Comparison of ENCODE assay signal across 16 cellular contexts in the genomic region with DNA sequence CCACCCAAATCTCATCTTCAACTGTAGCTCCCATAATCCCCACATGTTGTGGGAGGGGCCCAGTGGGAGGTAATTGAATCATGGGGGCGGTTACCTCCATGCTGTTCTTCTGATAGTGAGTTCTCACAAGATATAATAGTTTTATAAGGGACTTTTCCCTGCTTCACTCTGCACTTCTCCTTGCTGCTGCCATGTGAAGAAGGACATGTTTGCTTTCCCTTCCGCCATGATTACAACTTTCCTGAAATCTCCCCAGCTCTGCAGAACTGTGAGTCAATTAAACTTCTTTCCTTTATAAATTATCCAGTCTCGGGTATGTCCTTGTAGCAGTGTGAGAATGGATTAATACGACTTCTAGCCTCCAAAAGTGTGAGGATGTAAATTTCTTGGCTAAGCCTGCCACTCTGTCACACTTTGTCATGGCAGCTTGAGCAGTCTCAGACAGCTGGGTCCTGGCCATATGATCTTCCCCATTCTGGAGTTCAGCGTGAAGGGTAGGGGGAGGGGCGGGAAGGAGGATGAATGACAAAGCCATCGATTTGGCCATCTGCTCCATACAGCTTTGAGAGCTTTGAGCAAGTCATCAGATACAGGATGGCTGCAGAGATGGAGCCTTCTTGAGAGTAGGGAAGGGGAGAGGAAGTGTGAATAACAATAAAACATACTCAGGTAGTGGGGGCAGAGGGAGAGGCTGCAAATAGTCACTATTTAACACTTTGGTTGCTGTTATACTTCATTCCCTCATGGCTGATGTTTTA. TPM values are rescaled to one million over a fixed set of nuclear protein-coding genes. Genes with fewer than 3 reads are reported as not detected.
A peak's percentile ranks its signal among the peaks of the same experiment; 100 is the strongest.
DNase-seq lines count a peak whose midpoint lies in the region; ATAC-seq and TF ChIP-seq lines count a peak whose summit lies in the region.
"Had no signal": no experiment of that assay in that cellular context is flagged by ENCODE, and none has a peak within 500 bp of the region (broad histone marks: within the 10 kb centered on the region; RNA-seq: fewer than 3 reads in every experiment).

No MANE protein-coding gene starts in this region.

- H3K9me3 Mint-ChIP-seq in activated CD4-positive, alpha-beta T cell treated with anti-CD3 and anti-CD28 coated beads, Interleukin-2, amount 10 ng/mL, durations not matched to agents 24 days and 14 days = peaks cover 55% of the 10 kb centered on the region
- peaks cover 4 to 12% (median 11%) of the 10 kb centered on the region in 3 donors for H3K9me3 Mint-ChIP-seq in IgD-negative memory B cell
- H3K9me3 Mint-ChIP-seq in activated B cell treated with CpG ODN at 0.5 μM for 24 hours = peaks cover 26% of the 10 kb centered on the region
- H3K9me3 Mint-ChIP-seq in naive B cell = peaks cover 0 to 34% (median 20%) of the 10 kb centered on the region in 7 donors

- no peak for TF ChIP-seq CTCF in activated B cell treated with CpG ODN at 0.5 μM for 24 hours (IDR thresholded peaks at IDR 0.05)

- H3K4me3 Mint-ChIP-seq in activated CD4-positive, alpha-beta T cell treated with anti-CD3 and anti-CD28 coated beads, Interleukin-2, amount 10 ng/mL, durations not matched to agents 24 days and 14 days = peak overlapping the region; percentile 5
- H3K4me3 Mint-ChIP-seq in IgD-negative memory B cell (peak overlapping the region in 3 of 4 donors; percentile 14 to 82 (median 59)), activated B cell treated with CpG ODN at 0.5 μM for 24 hours (peak overlapping the region; percentile 7), naive B cell (peak overlapping the region in 6 of 8 donors; percentile 37 to 83 (median 76))
- H3K4me3 Mint-ChIP-seq: effector memory CD8-positive, alpha-beta T cell had no signal

- DNase-seq in activated CD4-positive, alpha-beta T cell treated with anti-CD3 and anti-CD28 coated beads, Interleukin-2, amount 10 ng/mL, durations not matched to agents 24 days and 14 days = no peak
- DNase-seq in activated CD4-positive, alpha-beta T cell treated with anti-CD3 and anti-CD28 coated beads, Interleukin-2, amount 50 U/mL, for 48 hours = no peak
- DNase-seq in activated B cell treated with CpG ODN at 0.5 μM for 24 hours (no peak), naive B cell (no peak), NOMO-1 treated with DMSO at 0.1 percent for 48 hours (lab: John Stamatoyannopoulos, UW; ENCODE audit: unreplicated experiment) (no peak), caudate nucleus (lab: John Stamatoyannopoulos, UW) (no peak), NCI-H1694 treated with DMSO at 0.1 percent for 48 hours (lab: John Stamatoyannopoulos, UW) (no peak)
- DNase-seq: adrenal gland; Calu3; central memory CD4-positive, alpha-beta T cell; effector memory CD8-positive, alpha-beta T cell; posterior cingulate gyrus; small intestine; stomach had no signal

- intact Hi-C loops in activated CD4-positive, alpha-beta T cell treated with anti-CD3 and anti-CD28 coated beads, Interleukin-2, amount 10 ng/mL, durations not matched to agents 24 days and 14 days (cut with micrococcal nuclease) = loop anchor here (5.0 kb wide), 1 partner anchor 499 kb away; the partner anchor contains the start of gene GRK5
- intact Hi-C loops in activated B cell treated with CpG ODN at 0.5 μM for 24 hours (cut with micrococcal nuclease) = no loop called here

- H3K27ac ChIP-seq in caudate nucleus (ENCODE audit: low read depth, low read length) = no peak overlapping the region
- H3K27ac ChIP-seq: adrenal gland, stomach had no signal

- POLR2A ChIA-PET in activated B cell treated with CpG ODN at 0.5 μM for 24 hours (lab: Charles Lee) = interaction anchor here (1.0 to 8.6 kb wide), 5 partner anchors 10 to 166 kb away, joined by 3 to 236 read pairs (median 4); partner anchors contain the start of genes INPP5F and MCMBP

- peaks cover 53% of the 10 kb centered on the region for H3K36me3 Mint-ChIP-seq in activated CD4-positive, alpha-beta T cell treated with anti-CD3 and anti-CD28 coated beads, Interleukin-2, amount 10 ng/mL, durations not matched to agents 24 days and 14 days (ENCODE audit: low read depth)
- H3K36me3 Mint-ChIP-seq in IgD-negative memory B cell = peaks cover 3% of the 10 kb centered on the region
- peaks cover 33% of the 10 kb centered on the region for H3K36me3 Mint-ChIP-seq in activated B cell treated with CpG ODN at 0.5 μM for 24 hours (ENCODE audit: low read depth)
- peaks cover 8 to 20% of the 10 kb centered on the region in 2 donors for H3K36me3 Mint-ChIP-seq in naive B cell

- peak overlapping the region; percentile 99 for H3K27ac Mint-ChIP-seq in activated CD4-positive, alpha-beta T cell treated with anti-CD3 and anti-CD28 coated beads, Interleukin-2, amount 10 ng/mL, durations not matched to agents 24 days and 14 days
- H3K27ac Mint-ChIP-seq in IgD-negative memory B cell (peak overlapping the region in 2 of 3 donors; percentile 84 to 99), activated B cell treated with CpG ODN at 0.5 μM for 24 hours (peak overlapping the region; percentile 97), naive B cell (peak overlapping the region; percentile 69 to 98 (median 90))
- H3K27ac Mint-ChIP-seq: effector memory CD8-positive, alpha-beta T cell had no signal

- peaks cover 56% of the 10 kb centered on the region for H3K4me1 Mint-ChIP-seq in activated CD4-positive, alpha-beta T cell treated with anti-CD3 and anti-CD28 coated beads, Interleukin-2, amount 10 ng/mL, durations not matched to agents 24 days and 14 days
- peaks cover 40 to 60% (median 60%) of the 10 kb centered on the region in 3 donors for H3K4me1 Mint-ChIP-seq in IgD-negative memory B cell
- peaks cover 91% of the 10 kb centered on the region for H3K4me1 Mint-ChIP-seq in activated B cell treated with CpG ODN at 0.5 μM for 24 hours
- H3K4me1 Mint-ChIP-seq in naive B cell = peaks cover 58 to 89% (median 75%) of the 10 kb centered on the region in 3 donors

- no peaks in the 10 kb centered on the region for H3K27me3 Mint-ChIP-seq in activated CD4-positive, alpha-beta T cell treated with anti-CD3 and anti-CD28 coated beads, Interleukin-2, amount 10 ng/mL, durations not matched to agents 24 days and 14 days
- H3K27me3 Mint-ChIP-seq in IgD-negative memory B cell (no peaks in the 10 kb centered on the region), activated B cell treated with CpG ODN at 0.5 μM for 24 hours (no peaks in the 10 kb centered on the region), naive B cell (no peaks in the 10 kb centered on the region)

- ATAC-seq in activated B cell treated with CpG ODN at 0.5 μM for 24 hours (ENCODE audit: low read depth) (no peak), naive B cell (ENCODE audit: low read depth in 2 of 2) (no peak)
- ATAC-seq: effector memory CD8-positive, alpha-beta T cell; left lobe of liver had no signal

- CTCF ChIA-PET in activated B cell treated with CpG ODN at 0.5 μM for 24 hours (lab: Charles Lee) = interaction anchor here (0.8 to 2.5 kb wide), 4 partner anchors 14 to 20 kb away, joined by 3 to 9 read pairs (median 4); no protein-coding TSS in a partner anchor

RNA-seq across cellular contexts. Expression of gene INPP5F, which starts 19.1 kb away (rescaled TPM):
- total RNA-seq in activated CD4-positive, alpha-beta T cell treated with anti-CD3 and anti-CD28 coated beads, Interleukin-2, amount 10 ng/mL, durations not matched to agents 24 days and 14 days = 18.1 and 18.3 TPM in 2 replicates
- polyA plus RNA-seq in IgD-negative memory B cell (12.0 TPM), naive B cell (ENCODE audit: low read depth in 6 of 6) (10 to 100 TPM; 13.0 to 27.1 (median 19.3) TPM)
- 45.9 and 53.5 TPM in 2 replicates for total RNA-seq in activated B cell treated with CpG ODN at 0.5 μM for 24 hours

RNA-seq across cellular contexts. Expression of gene BAG3, which starts 55.5 kb away (rescaled TPM):
- 27.7 and 29.1 TPM in 2 replicates for total RNA-seq in activated CD4-positive, alpha-beta T cell treated with anti-CD3 and anti-CD28 coated beads, Interleukin-2, amount 10 ng/mL, durations not matched to agents 24 days and 14 days
- polyA plus RNA-seq in IgD-negative memory B cell (3.9 TPM), naive B cell (ENCODE audit: low read depth in 6 of 6) (1 to 10 TPM in 2 of 6 donors, under 1 TPM in 3, not detected in 1; 0.41 to 1.2 (median 0.89) TPM)
- 4.3 and 4.7 TPM in 2 replicates for total RNA-seq in activated B cell treated with CpG ODN at 0.5 μM for 24 hours

Comparison
In these comparisons a context has a peak if more than half of its experiments do, and no peak if none do; other contexts are left out.
1. H3K4me3 Mint-ChIP-seq: peak in every context shown above with its lines; median percentile 76 in naive B cell; 59 in IgD-negative memory B cell; 7 in activated B cell treated with CpG ODN at 0.5 μM for 24 hours; 5 in activated CD4-positive, alpha-beta T cell treated with anti-CD3 and anti-CD28 coated beads, Interleukin-2, amount 10 ng/mL, durations not matched to agents 24 days and 14 days.